In the genomic region with DNA sequence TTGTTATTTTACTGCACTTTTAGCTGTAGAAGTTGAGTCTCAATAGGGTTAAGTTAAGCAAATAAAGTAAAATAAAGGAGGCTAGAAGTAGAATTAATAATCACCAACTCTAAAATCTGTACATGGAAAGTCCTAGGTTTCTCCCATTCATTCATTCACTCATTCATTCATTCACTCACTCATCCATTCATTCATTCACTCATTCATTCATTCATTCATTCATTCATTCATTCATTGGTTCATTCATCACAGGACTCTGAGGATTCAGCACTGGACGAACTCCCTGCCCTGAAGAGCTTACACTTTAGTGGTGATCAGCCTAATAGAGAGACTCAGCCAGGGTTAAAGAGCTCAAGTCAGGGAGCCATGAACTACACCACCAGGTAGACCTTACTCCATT, we compare ENCODE assay signal across 24 cellular contexts.
"Had no signal": no experiment of that assay in that cellular context is flagged by ENCODE, and none has a peak within 500 bp of the region (broad histone marks: within the 10 kb centered on the region; RNA-seq: fewer than 3 reads in every experiment).

No MANE protein-coding gene starts in this region.

- H3K4me3 Mint-ChIP-seq: endodermal cell, immature natural killer cell, memory B cell, mesothelial cell of epicardium, natural killer cell, neural progenitor cell, type B pancreatic cell had no signal

- FAIRE-seq: endothelial cell of umbilical vein, keratinocyte, small intestine, urothelium cell line had no signal

- H2AFZ ChIP-seq: neural progenitor cell had no signal

- H3K36me3 ChIP-seq: left ventricle myocardium inferior, lower lobe of right lung, neural progenitor cell, ovary, right atrium auricular region, suprapubic skin, thyroid gland had no signal

- H3K9ac ChIP-seq: neural progenitor cell had no signal

- H3K4me3 ChIP-seq: left ventricle myocardium inferior, lower lobe of right lung, neural progenitor cell, ovary, right atrium auricular region, suprapubic skin, thyroid gland had no signal

- H3K27me3 ChIP-seq: foreskin keratinocyte, ovary, right atrium auricular region, suprapubic skin, thyroid gland had no signal

- H3K9me3 ChIP-seq: left ventricle myocardium inferior, lower lobe of right lung, ovary, right atrium auricular region, suprapubic skin, thyroid gland had no signal

- H3K27ac Mint-ChIP-seq: endodermal cell, immature natural killer cell, memory B cell, mesothelial cell of epicardium, natural killer cell, neural progenitor cell, type B pancreatic cell had no signal

- DNase-seq: effector CD4-positive, alpha-beta T cell; endodermal cell; erythroblast; foreskin keratinocyte; immature natural killer cell; left cardiac atrium; left ventricle myocardium inferior; lower lobe of right lung; natural killer cell; nucleus accumbens; ovary; small intestine; stimulated activated CD4-positive, alpha-beta T cell treated with anti-CD3 and anti-CD28 coated beads, Interleukin-12 subunit alpha, Interleukin-12 subunit beta, amount 100 ng/mL, for 4 hours; stimulated activated naive CD4-positive, alpha-beta T cell; thyroid gland had no signal

- H3K36me3 Mint-ChIP-seq: immature natural killer cell, memory B cell, mesothelial cell of epicardium, natural killer cell, neural progenitor cell, type B pancreatic cell had no signal

- H3K4me1 ChIP-seq: foreskin keratinocyte, neural progenitor cell had no signal

- ATAC-seq: foreskin keratinocyte, left cardiac atrium, lower lobe of right lung, natural killer cell had no signal

- H3K9me3 Mint-ChIP-seq: endodermal cell, immature natural killer cell, memory B cell, mesothelial cell of epicardium, natural killer cell, neural progenitor cell, type B pancreatic cell had no signal

- H3K4me2 ChIP-seq: neural progenitor cell had no signal

- H3K27ac ChIP-seq: foreskin keratinocyte, left ventricle myocardium inferior, lower lobe of right lung, neural progenitor cell, ovary, right atrium auricular region, suprapubic skin, thyroid gland had no signal
